In the genomic region with DNA sequence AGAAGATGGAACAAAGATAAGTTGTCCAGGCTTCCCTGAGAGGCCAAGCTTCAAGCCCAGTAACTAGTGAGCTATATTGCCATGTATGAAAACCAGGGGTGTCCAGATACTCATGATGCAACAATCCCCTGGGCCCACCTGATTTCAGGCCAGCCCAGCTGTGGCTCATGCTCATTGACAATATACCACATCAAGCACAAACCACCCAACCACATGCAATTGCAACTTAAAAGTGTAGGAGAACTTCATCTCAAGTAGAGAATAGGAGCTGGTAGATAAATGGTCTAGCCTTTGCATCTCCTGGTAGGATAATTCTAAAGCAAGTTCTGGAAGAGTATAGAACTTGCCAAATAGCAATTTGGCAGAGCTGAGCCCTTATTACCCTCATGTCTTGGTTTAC, we compare ENCODE assay signal across 32 cellular contexts.
DNase-seq lines count a peak whose midpoint lies in the region; ATAC-seq, FAIRE-seq and TF ChIP-seq lines count a peak whose summit lies in the region.
"Had no signal": no experiment of that assay in that cellular context is flagged by ENCODE, and none has a peak within 500 bp of the region (broad histone marks: within the 10 kb centered on the region; RNA-seq: fewer than 3 reads in every experiment).

No MANE protein-coding gene starts in this region.

- H3K4me1 ChIP-seq in DND-41 (ENCODE audit: insufficient read depth, low read length) (no peaks in the 10 kb centered on the region), GM12878 (ENCODE audit: control insufficient read depth, insufficient read depth, low read length) (peaks cover 3% of the 10 kb centered on the region), mesenchymal stem cell (ENCODE audit: control insufficient read depth, insufficient read depth, low read depth, low read length) (no peaks in the 10 kb centered on the region), gastrocnemius medialis (no peaks in the 10 kb centered on the region)
- H3K4me1 ChIP-seq: A549; BLaER1; BLaER1 treated with 17β-estradiol and CSF1 and Interleukin-3, amounts not matched to agents 10 nM and 100 nM had no signal

- in situ Hi-C loops in GM12878 (cut with MboI) (no loop called here), gastrocnemius medialis (cut with MboI; ENCODE audit: low sequenced_read_pairs in 4 of 4) (no loop called here)

- no peaks in the 10 kb centered on the region for H3K79me1 ChIP-seq in mesenchymal stem cell (replicated peaks; ENCODE audit: low read length, poor library complexity, severe bottlenecking)

- no peak overlapping the region for H4K91ac ChIP-seq in mesenchymal stem cell (ENCODE audit: low read length)

- peak; percentile 22 for DNase-seq in DND-41
- peak; percentile 50 for DNase-seq in Jurkat, Clone E6-1 (ENCODE audit: low read depth, low spot score)
- no peak for DNase-seq in GM12878 (ENCODE audit: low read depth, low spot score)
- no peak for DNase-seq in mesenchymal stem cell
- no peak for DNase-seq in DMS153 (lab: John Stamatoyannopoulos, UW)
- DNase-seq in gastrocnemius medialis, result no peak
- DNase-seq: 8988T; ACHN; AML-193; C1 segment of cervical spinal cord; Caco-2; Calu3; CD4-positive, alpha-beta memory T cell; CD4-positive, alpha-beta T cell; CD4-positive, CD25-positive, alpha-beta regulatory T cell; CD8-positive, alpha-beta memory T cell; CD8-positive, alpha-beta T cell; COR-L47; DMS 273 treated with DMSO at 0.1 percent for 48 hours; DMS79; DMS79 treated with DMSO at 0.1 percent for 48 hours; EL had no signal

- TF ChIP-seq CTCF in DND-41 (IDR thresholded peaks at IDR 0.05; ENCODE audit: borderline replicate concordance, extremely low read depth, low read length, poor library complexity, severe bottlenecking) (no peak), GM12878 (IDR thresholded peaks at IDR 0.05 in 2 of 3, conservative IDR thresholded peaks at IDR 0.05 in 1 of 3; ENCODE audit: control insufficient read depth in 2 of 3, extremely low read depth in 1 of 3, insufficient read depth in 1 of 3, low read depth in 3 of 3, low read length in 3 of 3) (no peak), gastrocnemius medialis (IDR thresholded peaks at IDR 0.05 in 4 of 5, conservative IDR thresholded peaks at IDR 0.05 in 1 of 5) (no peak)

- no peak overlapping the region for H2BK15ac ChIP-seq in mesenchymal stem cell (ENCODE audit: low read depth, poor library complexity, severe bottlenecking)

- SMC1A ChIA-PET in GM12878 (lab: Charles Lee; ENCODE audit: uncharacterized antibody, unreplicated experiment), result interaction anchor here (0.9 kb wide), 1 partner anchor 52 kb away, joined by 3 read pairs; no protein-coding TSS in a partner anchor

- no peak overlapping the region for H3K14ac ChIP-seq in mesenchymal stem cell (ENCODE audit: low read length in 2 of 2)

- H2BK5ac ChIP-seq in mesenchymal stem cell (ENCODE audit: low read depth, low read length, poor library complexity, severe bottlenecking), result no peak overlapping the region

- FAIRE-seq in GM12878 (lab: Jason Lieb, UNC), result no peak
- FAIRE-seq: A204.1, A549, D721Med had no signal

- H4K20me1 ChIP-seq in DND-41 (ENCODE audit: insufficient read depth, low read length), result no peaks in the 10 kb centered on the region
- no peaks in the 10 kb centered on the region for H4K20me1 ChIP-seq in GM12878 (ENCODE audit: control insufficient read depth, insufficient read depth)
- H4K20me1 ChIP-seq: BLaER1; BLaER1 treated with 17β-estradiol and CSF1 and Interleukin-3, amounts not matched to agents 10 nM and 100 nM had no signal

- no peaks in the 10 kb centered on the region for H3K79me2 ChIP-seq in DND-41 (ENCODE audit: insufficient read depth, low read length)
- H3K79me2 ChIP-seq in GM12878 (ENCODE audit: control insufficient read depth, insufficient read depth, low read length), result no peaks in the 10 kb centered on the region

- no peak overlapping the region for H3K23ac ChIP-seq in mesenchymal stem cell (ENCODE audit: low read length in 2 of 2)

- RAD21 ChIA-PET in GM12878 (lab: Charles Lee; ENCODE audit: unreplicated experiment), result no interaction called here

- H2BK12ac ChIP-seq in mesenchymal stem cell (ENCODE audit: low read length in 2 of 2), result peak overlapping the region; percentile 3 to 78

- TF ChIP-seq POLR2A in GM12878 (IDR thresholded peaks at IDR 0.05; ENCODE audit: low read depth, low read length), result no peak
- TF ChIP-seq POLR2A in GM18505 (IDR thresholded peaks at IDR 0.05; ENCODE audit: borderline replicate concordance, extremely low read depth, insufficient read depth, insufficient read length), result no peak
- TF ChIP-seq POLR2A in gastrocnemius medialis (IDR thresholded peaks at IDR 0.05), result no peak

- no TSS peak for BruUV-seq in GM12878 (replicated peaks; lab: Mats Ljungman, UMichigan)

- H3K36me3 ChIP-seq in DND-41 (ENCODE audit: insufficient read depth, low read length) (no peaks in the 10 kb centered on the region), GM12878 (ENCODE audit: control insufficient read depth in 2 of 2, insufficient read depth in 2 of 2, low read length in 1 of 2) (no peaks in the 10 kb centered on the region), mesenchymal stem cell (ENCODE audit: control insufficient read depth in 1 of 2, insufficient read depth in 2 of 2, low read depth in 1 of 2, low read length in 2 of 2) (no peaks in the 10 kb centered on the region), gastrocnemius medialis (no peaks in the 10 kb centered on the region)
- H3K36me3 ChIP-seq: BE2C; BLaER1; BLaER1 treated with 17β-estradiol and CSF1 and Interleukin-3, amounts not matched to agents 10 nM and 100 nM had no signal

- H3K27ac ChIP-seq in DND-41 (ENCODE audit: low read length) (no peak overlapping the region), GM12878 (ENCODE audit: control insufficient read depth, insufficient read depth) (no peak overlapping the region), mesenchymal stem cell (ENCODE audit: low read length, poor library complexity, severe bottlenecking) (no peak overlapping the region), gastrocnemius medialis (no peak overlapping the region)
- H3K27ac ChIP-seq: 22Rv1; A549; BLaER1; BLaER1 treated with 17β-estradiol and CSF1 and Interleukin-3, amounts not matched to agents 10 nM and 100 nM; C4-2B had no signal

- no peak for TF ChIP-seq EP300 in GM12878 (IDR thresholded peaks at IDR 0.05; ENCODE audit: borderline replicate concordance in 1 of 2, control insufficient read depth in 1 of 2, low read depth in 2 of 2, low read length in 2 of 2)

- H3K18ac ChIP-seq in mesenchymal stem cell (ENCODE audit: low read depth in 1 of 2, low read length in 2 of 2), result peak overlapping the region; percentile 13 to 53

- H3K4me2 ChIP-seq in DND-41 (ENCODE audit: insufficient read depth, low read length), result no peak overlapping the region
- H3K4me2 ChIP-seq in GM12878 (ENCODE audit: control insufficient read depth, insufficient read depth), result no peak overlapping the region
- H3K4me2 ChIP-seq in mesenchymal stem cell (ENCODE audit: low read length, poor library complexity, severe bottlenecking), result no peak overlapping the region
- H3K4me2 ChIP-seq: A549; BLaER1; BLaER1 treated with 17β-estradiol and CSF1 and Interleukin-3, amounts not matched to agents 10 nM and 100 nM had no signal

- H3K9me3 ChIP-seq in DND-41 (ENCODE audit: insufficient read depth, low read length, severe bottlenecking) (no peaks in the 10 kb centered on the region), GM12878 (replicated peaks; ENCODE audit: control insufficient read depth, insufficient read depth, low read length) (no peaks in the 10 kb centered on the region), mesenchymal stem cell (ENCODE audit: control insufficient read depth, low read length) (no peaks in the 10 kb centered on the region), gastrocnemius medialis (no peaks in the 10 kb centered on the region)
- H3K9me3 ChIP-seq: A549; BE2C; BLaER1; BLaER1 treated with 17β-estradiol and CSF1 and Interleukin-3, amounts not matched to agents 10 nM and 100 nM; Caco-2 had no signal

- no peaks in the 10 kb centered on the region for H3K27me3 ChIP-seq in DND-41 (ENCODE audit: insufficient read depth, low read length, poor library complexity)
- no peaks in the 10 kb centered on the region for H3K27me3 ChIP-seq in GM12878 (replicated peaks in 1 of 2; ENCODE audit: control insufficient read depth in 2 of 2, insufficient read depth in 2 of 2, low read length in 1 of 2)
- H3K27me3 ChIP-seq in mesenchymal stem cell (ENCODE audit: control insufficient read depth in 1 of 2, insufficient read depth in 1 of 2, low read length in 2 of 2), result no peaks in the 10 kb centered on the region
- H3K27me3 ChIP-seq in gastrocnemius medialis, result no peaks in the 10 kb centered on the region
- H3K27me3 ChIP-seq: BE2C; BLaER1; BLaER1 treated with 17β-estradiol and CSF1 and Interleukin-3, amounts not matched to agents 10 nM and 100 nM had no signal

- POLR2A ChIA-PET in GM12878 (lab: Charles Lee), result no interaction called here

- intact Hi-C loops in GM12878 (cut with micrococcal nuclease; ENCODE audit: unreplicated experiment), result no loop called here
- intact Hi-C loops in gastrocnemius medialis (cut with DNase I; ENCODE audit: low total_unique reads), result no loop called here

- ATAC-seq in DND-41 (ENCODE audit: insufficient read depth, low read depth) (peak; percentile 64; the same call in 2 of the 3 replicates), GM12878 (no peak), GM18505 (IDR thresholded peaks at IDR 0.05; ENCODE audit: unreplicated experiment) (no peak), gastrocnemius medialis (no peak), HG03457 (IDR thresholded peaks at IDR 0.05; ENCODE audit: unreplicated experiment) (no peak)
- ATAC-seq: A549; CD8-positive, alpha-beta T cell had no signal

- H3K9ac ChIP-seq in DND-41 (ENCODE audit: low read depth, low read length), result no peak overlapping the region
- no peak overlapping the region for H3K9ac ChIP-seq in GM12878 (ENCODE audit: control insufficient read depth, insufficient read depth, low read length)
- no peak overlapping the region for H3K9ac ChIP-seq in mesenchymal stem cell (ENCODE audit: low read length)
- H3K9ac ChIP-seq: BLaER1; BLaER1 treated with 17β-estradiol and CSF1 and Interleukin-3, amounts not matched to agents 10 nM and 100 nM had no signal

- no peak overlapping the region for H2BK120ac ChIP-seq in mesenchymal stem cell (ENCODE audit: low read depth, low read length)

- H3K4me3 ChIP-seq in DND-41 (ENCODE audit: low read depth in 1 of 2, low read length in 2 of 2) (no peak overlapping the region), GM12878 (no peak overlapping the region), mesenchymal stem cell (ENCODE audit: insufficient read depth in 1 of 2, low read depth in 1 of 2, low read length in 2 of 2) (no peak overlapping the region), gastrocnemius medialis (no peak overlapping the region)
- H3K4me3 ChIP-seq in Jurkat, Clone E6-1 (ENCODE audit: low read length), result no peak overlapping the region
- H3K4me3 ChIP-seq: A549; BLaER1; BLaER1 treated with 17β-estradiol and CSF1 and Interleukin-3, amounts not matched to agents 10 nM and 100 nM had no signal

- no peak overlapping the region for H3K4ac ChIP-seq in mesenchymal stem cell (ENCODE audit: low read depth in 1 of 2, low read length in 2 of 2)

- TF ChIP-seq RAD21 in GM12878 (IDR thresholded peaks at IDR 0.05; ENCODE audit: insufficient read depth, low read depth, low read length), result no peak

- no peak overlapping the region for H2AK5ac ChIP-seq in mesenchymal stem cell (ENCODE audit: low read length, severe bottlenecking)

- H2AFZ ChIP-seq in DND-41 (ENCODE audit: low read depth, low read length), result no peak overlapping the region
- H2AFZ ChIP-seq in GM12878 (ENCODE audit: control insufficient read depth, low read depth, low read length), result no peak overlapping the region
- no peak overlapping the region for H2AFZ ChIP-seq in mesenchymal stem cell (ENCODE audit: low read depth, low read length)

- CTCF ChIA-PET in GM12878 (lab: Yijun Ruan, JAX), result no interaction called here

- H4K8ac ChIP-seq in mesenchymal stem cell (ENCODE audit: low read length), result no peak overlapping the region

Comparison
In these comparisons a context has a peak if more than half of its experiments do, and no peak if none do; other contexts are left out.
1. DNase-seq: peak in DND-41 (single experiment) and Jurkat, Clone E6-1 (single experiment); none in GM12878 (single experiment), mesenchymal stem cell (single experiment), DMS153 (single experiment) and gastrocnemius medialis (0 of 2).